28 cellular contexts compared by ENCODE assay signal in genomic region chr12:62459976-62460375, GRCh38.
"Had no signal": no experiment of that assay in that cellular context is flagged by ENCODE, and none has a peak within 500 bp of the region (broad histone marks: within the 10 kb centered on the region; RNA-seq: fewer than 3 reads in every experiment).

No MANE protein-coding gene starts in this region.

- H3K27ac ChIP-seq: colonic mucosa, coronary artery, dorsolateral prefrontal cortex, epithelial cell of prostate, esophagus muscularis mucosa, esophagus squamous epithelium, foreskin keratinocyte, gastrocnemius medialis, gastroesophageal sphincter, heart left ventricle, heart right ventricle had no signal

- DNase-seq: colonic mucosa; cortex of kidney; dermis blood vessel endothelial cell; dorsolateral prefrontal cortex; effector CD4-positive, alpha-beta T cell; effector CD8-positive, alpha-beta T cell; effector memory CD4-positive, alpha-beta T cell; effector memory CD8-positive, alpha-beta T cell; endodermal cell; erythroblast; esophagus squamous epithelium; foreskin fibroblast; foreskin keratinocyte; foreskin melanocyte; gastrocnemius medialis; glutamatergic neuron; head of caudate nucleus; heart left ventricle; heart right ventricle had no signal

- H3K9me3 ChIP-seq: colonic mucosa, esophagus muscularis mucosa, gastrocnemius medialis, gastroesophageal sphincter had no signal

- H3K36me3 ChIP-seq: colonic mucosa, esophagus muscularis mucosa, esophagus squamous epithelium, gastrocnemius medialis, gastroesophageal sphincter, heart left ventricle, heart right ventricle had no signal

- H3K4me1 ChIP-seq: colonic mucosa, esophagus muscularis mucosa, esophagus squamous epithelium, foreskin keratinocyte, gastrocnemius medialis, gastroesophageal sphincter, heart left ventricle, heart right ventricle had no signal

- H3K27me3 ChIP-seq: colonic mucosa, esophagus muscularis mucosa, esophagus squamous epithelium, foreskin keratinocyte, gastrocnemius medialis, gastroesophageal sphincter, heart left ventricle, heart right ventricle had no signal

- H3K4me3 ChIP-seq: colonic mucosa, coronary artery, dorsolateral prefrontal cortex, esophagus muscularis mucosa, esophagus squamous epithelium, gastrocnemius medialis, gastroesophageal sphincter, heart left ventricle, heart right ventricle had no signal

- ATAC-seq: effector memory CD8-positive, alpha-beta T cell; esophagus mucosa; foreskin keratinocyte; gastrocnemius medialis; gastroesophageal sphincter; heart left ventricle; heart right ventricle had no signal

- FAIRE-seq: colon, endometrium, endothelial cell of umbilical vein, frontal cortex had no signal
